In the genomic region with DNA sequence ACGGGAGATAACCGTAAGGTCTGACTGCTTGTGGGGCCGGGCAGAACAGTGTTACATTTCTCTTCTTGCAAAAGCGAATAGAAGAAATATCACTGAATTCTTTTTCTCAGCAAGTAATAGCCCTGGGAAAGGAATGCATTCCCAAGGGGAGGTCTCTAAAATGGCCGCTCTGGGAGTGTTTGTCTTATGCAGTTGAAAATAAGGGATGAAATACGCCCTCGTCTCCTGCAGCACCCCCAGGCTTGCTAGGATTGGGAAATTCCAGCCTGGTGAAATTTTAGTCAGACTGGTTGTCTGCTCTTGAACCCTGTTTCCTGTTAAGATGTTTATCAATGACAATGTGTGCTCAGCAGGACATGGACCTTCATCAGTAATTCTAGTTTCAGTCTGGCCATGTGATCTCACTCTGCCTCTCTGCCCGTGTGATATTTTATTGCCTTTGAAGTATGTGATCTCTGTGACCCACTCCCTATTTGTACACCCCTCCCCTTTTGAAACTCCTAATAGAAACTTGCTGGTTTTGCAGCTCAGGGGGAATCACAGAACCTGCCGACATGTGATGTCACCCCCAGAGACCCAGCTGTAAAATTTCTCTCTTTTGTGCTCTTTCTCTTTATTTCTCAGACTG, we compare ENCODE assay signal across 25 cellular contexts.
DNase-seq lines count a peak whose midpoint lies in the region; ATAC-seq and TF ChIP-seq lines count a peak whose summit lies in the region.
"Had no signal": no experiment of that assay in that cellular context is flagged by ENCODE, and none has a peak within 500 bp of the region (broad histone marks: within the 10 kb centered on the region; RNA-seq: fewer than 3 reads in every experiment).

No MANE protein-coding gene starts in this region.

- CTCF ChIA-PET in PC-3 (lab: Charles Lee) = no interaction called here
- CTCF ChIA-PET in activated CD8-positive, alpha-beta memory T cell treated with anti-CD3 and anti-CD28 coated beads, Interleukin-2, amount 10 ng/mL, durations not matched to agents 7 days and 5 days (lab: Charles Lee) = no interaction called here

- DNase-seq in COLO668 (lab: John Stamatoyannopoulos, UW; ENCODE audit: unreplicated experiment) (peak; percentile 16), ELF-1 (ENCODE audit: low read depth, low spot score) (peak; percentile 42), PC-3 (peak; percentile 35), fibroblast of mammary gland (ENCODE audit: low read depth) (peak; percentile 10), NCI-H2029 (lab: John Stamatoyannopoulos, UW) (no peak), right cardiac atrium (no peak)
- no peak for DNase-seq in activated CD8-positive, alpha-beta memory T cell treated with anti-CD3 and anti-CD28 coated beads, Interleukin-2, amount 10 ng/mL, durations not matched to agents 7 days and 5 days
- DNase-seq: activated CD4-positive, alpha-beta T cell treated with anti-CD3 and anti-CD28 coated beads for 48 hours; activated CD8-positive, alpha-beta memory T cell treated with anti-CD3 and anti-CD28 coated beads, Interleukin-2, amount 50 U/mL, for 48 hours; DMS79; GOT3; kidney glomerular epithelial cell; mammary epithelial cell; NCI-H1417; NCI-H2171; NCI-H526; occipital lobe; SHP77; stimulated activated CD4-positive, alpha-beta T cell treated with anti-CD3 and anti-CD28 coated beads, Interleukin-2, amount 100 ng/mL, for 48 hours; stimulated activated naive CD4-positive, alpha-beta T cell had no signal

- no peaks in the 10 kb centered on the region for H4K20me1 ChIP-seq in PC-3 (ENCODE audit: low read length)

- no peak overlapping the region for H3K27ac ChIP-seq in PC-3 (ENCODE audit: low read length)
- no peak overlapping the region for H3K27ac ChIP-seq in right cardiac atrium (ENCODE audit: low read length)
- H3K27ac ChIP-seq: PC-9, tibial nerve had no signal

- no peak for TF ChIP-seq CTCF in PC-3 (conservative IDR thresholded peaks at IDR 0.05; ENCODE audit: low read depth, low read length)
- no peak for TF ChIP-seq CTCF in fibroblast of mammary gland (conservative IDR thresholded peaks at IDR 0.05; ENCODE audit: control insufficient read depth, insufficient read depth, low read depth, low read length)

- H3K9me2 ChIP-seq in PC-3 (replicated peaks; ENCODE audit: low read length) = no peaks in the 10 kb centered on the region

- no peak for ATAC-seq in PC-3
- ATAC-seq in right cardiac atrium = no peak
- ATAC-seq in activated CD8-positive, alpha-beta memory T cell treated with anti-CD3 and anti-CD28 coated beads, Interleukin-2, amount 10 ng/mL, durations not matched to agents 7 days and 5 days = no peak

- no peak overlapping the region for H3K4me3 Mint-ChIP-seq in activated CD8-positive, alpha-beta memory T cell treated with anti-CD3 and anti-CD28 coated beads, Interleukin-2, amount 10 ng/mL, durations not matched to agents 7 days and 5 days
- H3K4me3 Mint-ChIP-seq: brain; CD4-positive, alpha-beta memory T cell had no signal

- no peak overlapping the region for H3K4me3 ChIP-seq in PC-3 (ENCODE audit: low read length)
- no peak overlapping the region for H3K4me3 ChIP-seq in fibroblast of mammary gland (ENCODE audit: control insufficient read depth, low read depth, low read length)
- no peak overlapping the region for H3K4me3 ChIP-seq in right cardiac atrium (ENCODE audit: low read length)
- H3K4me3 ChIP-seq: PC-9, tibial nerve had no signal

- intact Hi-C loops in PC-3 (cut with micrococcal nuclease) (no loop called here), right cardiac atrium (cut with DNase I) (no loop called here)

- H3K9ac ChIP-seq in PC-3 (ENCODE audit: low read length) = no peak overlapping the region

- no peaks in the 10 kb centered on the region for H3K36me3 Mint-ChIP-seq in activated CD8-positive, alpha-beta memory T cell treated with anti-CD3 and anti-CD28 coated beads, Interleukin-2, amount 10 ng/mL, durations not matched to agents 7 days and 5 days

- no peaks in the 10 kb centered on the region for H3K27me3 Mint-ChIP-seq in activated CD8-positive, alpha-beta memory T cell treated with anti-CD3 and anti-CD28 coated beads, Interleukin-2, amount 10 ng/mL, durations not matched to agents 7 days and 5 days
- H3K27me3 Mint-ChIP-seq: brain; CD4-positive, alpha-beta memory T cell had no signal

- 94% methylated on average over 9 of the region's 9 CpGs for WGBS in right cardiac atrium

- H3K79me2 ChIP-seq in PC-3 (ENCODE audit: low read length) = no peaks in the 10 kb centered on the region

- H2AFZ ChIP-seq in PC-3 (ENCODE audit: low read length) = no peak overlapping the region
- H2AFZ ChIP-seq: PC-9 had no signal

- BruUV-seq in PC-3 (replicated peaks; lab: Mats Ljungman, UMichigan) = no TSS peak

- H3K4me1 Mint-ChIP-seq in activated CD8-positive, alpha-beta memory T cell treated with anti-CD3 and anti-CD28 coated beads, Interleukin-2, amount 10 ng/mL, durations not matched to agents 7 days and 5 days = no peaks in the 10 kb centered on the region
- H3K4me1 Mint-ChIP-seq: CD4-positive, alpha-beta memory T cell had no signal

- POLR2A ChIA-PET in PC-3 (lab: Charles Lee; ENCODE audit: unreplicated experiment) = no interaction called here

- H3K36me3 ChIP-seq in PC-3 (ENCODE audit: low read depth, low read length) = no peaks in the 10 kb centered on the region
- H3K36me3 ChIP-seq: tibial nerve had no signal

- no peaks in the 10 kb centered on the region for H3K4me1 ChIP-seq in PC-3 (ENCODE audit: insufficient read depth, low read length)
- no peaks in the 10 kb centered on the region for H3K4me1 ChIP-seq in right cardiac atrium (ENCODE audit: control insufficient read depth, insufficient read depth, low read length)
- H3K4me1 ChIP-seq: tibial nerve had no signal

- H3K9me3 ChIP-seq in PC-3 (ENCODE audit: low read length) (peaks cover 5% of the 10 kb centered on the region; the same call in 1 of the 2 replicates), right cardiac atrium (ENCODE audit: control insufficient read depth, low read length) (no peaks in the 10 kb centered on the region)

- H3F3A ChIP-seq in PC-3 (ENCODE audit: low read length, unreplicated experiment) = no peaks in the 10 kb centered on the region

- H3K9me3 Mint-ChIP-seq in activated CD8-positive, alpha-beta memory T cell treated with anti-CD3 and anti-CD28 coated beads, Interleukin-2, amount 10 ng/mL, durations not matched to agents 7 days and 5 days (ENCODE audit: low read depth) = peaks cover 32% of the 10 kb centered on the region

- H3K4me2 ChIP-seq in PC-3 (ENCODE audit: low read length) = no peak overlapping the region
- H3K4me2 ChIP-seq: PC-9 had no signal

- H3K27me3 ChIP-seq in PC-3 (ENCODE audit: low read length) = no peaks in the 10 kb centered on the region
- no peaks in the 10 kb centered on the region for H3K27me3 ChIP-seq in right cardiac atrium (ENCODE audit: control insufficient read depth, insufficient read depth)
- H3K27me3 ChIP-seq: tibial nerve had no signal

- H3K27ac Mint-ChIP-seq in activated CD8-positive, alpha-beta memory T cell treated with anti-CD3 and anti-CD28 coated beads, Interleukin-2, amount 10 ng/mL, durations not matched to agents 7 days and 5 days = no peak overlapping the region
- H3K27ac Mint-ChIP-seq: activated T-helper 2 cell treated with anti-CD3 and anti-CD28 coated beads, Interferon-gamma antibody, Interleukin-2, Interleukin-4, amounts not matched to agents 10 μg/mL and 5 μg/mL and 100 μg/mL, durations not matched to agents 14 hours and 24 hours and 36 hours; brain; CD4-positive, alpha-beta memory T cell had no signal

Comparison
In these comparisons a context has a peak if more than half of its experiments do, and no peak if none do; other contexts are left out.
1. DNase-seq: peak in COLO668 (single experiment), ELF-1 (single experiment), PC-3 (single experiment) and fibroblast of mammary gland (single experiment); none in NCI-H2029 (single experiment), right cardiac atrium (0 of 3) and activated CD8-positive, alpha-beta memory T cell treated with anti-CD3 and anti-CD28 coated beads, Interleukin-2, amount 10 ng/mL, durations not matched to agents 7 days and 5 days (single experiment).